ENCODE assay signal across 23 cellular contexts in genomic region chr2:237353207-237353606, GRCh38.
DNase-seq lines count a peak whose midpoint lies in the region; ATAC-seq, FAIRE-seq and TF ChIP-seq lines count a peak whose summit lies in the region.
"Had no signal": no experiment of that assay in that cellular context is flagged by ENCODE, and none has a peak within 500 bp of the region (broad histone marks: within the 10 kb centered on the region; RNA-seq: fewer than 3 reads in every experiment).

No MANE protein-coding gene starts in this region.

- H2AFZ ChIP-seq in GM23248 (no peak overlapping the region), keratinocyte (ENCODE audit: control insufficient read depth, low read length) (no peak overlapping the region)

- intact Hi-C loops in sigmoid colon (cut with DNase I), result no loop called here

- H3K4me1 Mint-ChIP-seq in T-cell, result no peaks in the 10 kb centered on the region
- H3K4me1 Mint-ChIP-seq: stimulated activated effector memory CD8-positive, alpha-beta T cell treated with anti-CD3 and anti-CD28 coated beads, Interleukin-12 subunit alpha, Interleukin-12 subunit beta, amount 100 ng/mL, for 72 hours had no signal

- DNase-seq in GM23248 (no peak), NCI-H510A (lab: John Stamatoyannopoulos, UW) (peak; percentile 47), keratinocyte (ENCODE audit: low read depth, low spot score) (no peak), sigmoid colon (no peak), T-cell (no peak), amygdala (lab: John Stamatoyannopoulos, UW) (no peak), retina (no peak), NCI-H524 treated with DMSO at 0.1 percent for 48 hours (lab: John Stamatoyannopoulos, UW) (no peak)
- DNase-seq: activated CD4-positive, CD25-positive, alpha-beta regulatory T cell treated with anti-CD3 and anti-CD28 coated beads, Interleukin-2, amount 50 U/mL, for 72 hours; activated naive CD4-positive, alpha-beta T cell treated with anti-CD3 and anti-CD28 coated beads for 36 hours; activated T-cell treated with anti-CD3 and anti-CD28 coated beads, Interleukin-2, amount 50 U/mL, for 48 hours; aorta; mammary epithelial cell; NCI-H1105 treated with DMSO at 0.1 percent for 48 hours; NCI-H2081; NCI-H524; T-helper 1 cell had no signal

- no peak for ATAC-seq in T-cell (replicated peaks in 1 of 4)
- ATAC-seq: stimulated activated effector memory CD8-positive, alpha-beta T cell treated with anti-CD3 and anti-CD28 coated beads, Interleukin-12 subunit alpha, Interleukin-12 subunit beta, amount 100 ng/mL, for 72 hours had no signal

- H4K20me1 ChIP-seq in GM23248 (ENCODE audit: insufficient read depth) (no peaks in the 10 kb centered on the region), keratinocyte (ENCODE audit: control insufficient read depth, extremely low read depth, insufficient read depth, low read length) (no peaks in the 10 kb centered on the region)

- peak; percentile 67 for FAIRE-seq in keratinocyte (lab: Jason Lieb, UNC)
- FAIRE-seq: D721Med, endometrium, RCC 7860 had no signal

- POLR2A ChIA-PET in T-cell (lab: Charles Lee), result no interaction called here

- H3K4me2 ChIP-seq in GM23248 (ENCODE audit: unreplicated experiment) (no peak overlapping the region), keratinocyte (ENCODE audit: control insufficient read depth, extremely low read depth, insufficient read depth, low read depth, low read length) (peak overlapping the region; percentile 2)

- dilution Hi-C loops in keratinocyte (cut with MboI; ENCODE audit: extremely low pct_ligation_motif_present, low sequenced_read_pairs), result no loop called here

- WGBS in GM23248 (ENCODE audit: low coverage in 1 of 2, low lambda C conversion rate in 2 of 2, missing lambda C conversion rate in 2 of 2), 2 experiments, result 70 to 71% methylated on average over 5 of the region's 5 CpGs
- 41 to 55% methylated on average over 5 of the region's 5 CpGs for WGBS in sigmoid colon, 2 donors

- no peak overlapping the region for H3K27ac Mint-ChIP-seq in T-cell
- H3K27ac Mint-ChIP-seq: activated naive CD4-positive, alpha-beta T cell treated with anti-CD3 and anti-CD28 coated beads for 36 hours; dendritic cell treated with granulocyte-macrophage colony-stimulating factor and Interleukin-4, amounts not matched to agents 40 ng/mL and 50 ng/mL, for 4 days; stimulated activated effector memory CD8-positive, alpha-beta T cell treated with anti-CD3 and anti-CD28 coated beads, Interleukin-12 subunit alpha, Interleukin-12 subunit beta, amount 100 ng/mL, for 72 hours had no signal

- H3K9me3 ChIP-seq in GM23248 (ENCODE audit: low read depth), result no peaks in the 10 kb centered on the region
- no peaks in the 10 kb centered on the region for H3K9me3 ChIP-seq in keratinocyte (ENCODE audit: control insufficient read depth, low read depth, low read length)
- no peaks in the 10 kb centered on the region for H3K9me3 ChIP-seq in sigmoid colon
- H3K9me3 ChIP-seq: neutrophil had no signal

- TF ChIP-seq POLR2A in sigmoid colon (IDR thresholded peaks at IDR 0.05), result no peak

- no peaks in the 10 kb centered on the region for H3K27me3 Mint-ChIP-seq in T-cell

- H3K27ac ChIP-seq in GM23248 (peak overlapping the region; percentile 31), keratinocyte (ENCODE audit: control insufficient read depth, insufficient read depth, low read length) (no peak overlapping the region), sigmoid colon (peak overlapping the region; percentile 55 to 91 (median 74))
- H3K27ac ChIP-seq: neutrophil had no signal

- H3K4me1 ChIP-seq in GM23248 (ENCODE audit: insufficient read depth) (peaks cover 13% of the 10 kb centered on the region), keratinocyte (ENCODE audit: control insufficient read depth, extremely low read depth, insufficient read depth, low read length) (peaks cover 22% of the 10 kb centered on the region), sigmoid colon (peaks cover 0 to 53% (median 50%) of the 10 kb centered on the region in 4 donors)

- H3F3A ChIP-seq in GM23248 (ENCODE audit: insufficient read depth), result peaks cover 99% of the 10 kb centered on the region

- no peak overlapping the region for H3K4me3 Mint-ChIP-seq in T-cell
- H3K4me3 Mint-ChIP-seq: activated naive CD4-positive, alpha-beta T cell treated with anti-CD3 and anti-CD28 coated beads for 36 hours; dendritic cell treated with granulocyte-macrophage colony-stimulating factor and Interleukin-4, amounts not matched to agents 40 ng/mL and 50 ng/mL, for 4 days; stimulated activated effector memory CD8-positive, alpha-beta T cell treated with anti-CD3 and anti-CD28 coated beads, Interleukin-12 subunit alpha, Interleukin-12 subunit beta, amount 100 ng/mL, for 72 hours had no signal

- H3K4me3 ChIP-seq in GM23248, result no peak overlapping the region
- no peak overlapping the region for H3K4me3 ChIP-seq in keratinocyte (ENCODE audit: control insufficient read depth in 2 of 3, extremely low read depth in 1 of 3, insufficient read depth in 2 of 3, low read depth in 1 of 3, low read length in 3 of 3)
- H3K4me3 ChIP-seq in sigmoid colon, result no peak overlapping the region

- TF ChIP-seq CTCF in keratinocyte (optimal IDR thresholded peaks at IDR 0.05 in 1 of 3, IDR thresholded peaks at IDR 0.05 in 1 of 3, conservative IDR thresholded peaks at IDR 0.05 in 1 of 3; ENCODE audit: extremely low read depth in 1 of 3, insufficient read depth in 2 of 3, low read length in 3 of 3) (no peak), sigmoid colon (IDR thresholded peaks at IDR 0.05) (no peak)

- no peaks in the 10 kb centered on the region for H3K9me3 Mint-ChIP-seq in T-cell
- H3K9me3 Mint-ChIP-seq: activated naive CD4-positive, alpha-beta T cell treated with anti-CD3 and anti-CD28 coated beads for 36 hours; dendritic cell treated with granulocyte-macrophage colony-stimulating factor and Interleukin-4, amounts not matched to agents 40 ng/mL and 50 ng/mL, for 4 days; stimulated activated effector memory CD8-positive, alpha-beta T cell treated with anti-CD3 and anti-CD28 coated beads, Interleukin-12 subunit alpha, Interleukin-12 subunit beta, amount 100 ng/mL, for 72 hours had no signal

- H3K9me1 ChIP-seq in keratinocyte (ENCODE audit: control insufficient read depth, extremely low read depth, insufficient read depth, low read length), result no peaks in the 10 kb centered on the region

- H3K9ac ChIP-seq in GM23248 (no peak overlapping the region; the same call in 1 of the 2 replicates), keratinocyte (ENCODE audit: control insufficient read depth, extremely low read depth, insufficient read depth, low read length) (no peak overlapping the region)

- H3K36me3 Mint-ChIP-seq in T-cell, result no peaks in the 10 kb centered on the region

- peaks cover 99% of the 10 kb centered on the region for H3K36me3 ChIP-seq in GM23248 (ENCODE audit: low read depth)
- no peaks in the 10 kb centered on the region for H3K36me3 ChIP-seq in keratinocyte (ENCODE audit: control insufficient read depth in 2 of 2, extremely low read depth in 1 of 2, insufficient read depth in 2 of 2, low read length in 2 of 2)
- H3K36me3 ChIP-seq in sigmoid colon, result peaks cover 22 to 100% (median 58%) of the 10 kb centered on the region in 4 donors
- H3K36me3 ChIP-seq: neutrophil had no signal

- H3K9me2 ChIP-seq in GM23248 (ENCODE audit: insufficient read depth), result no peaks in the 10 kb centered on the region

- H3K79me2 ChIP-seq in GM23248 (ENCODE audit: insufficient read depth) (peaks cover 92% of the 10 kb centered on the region), keratinocyte (ENCODE audit: control insufficient read depth, insufficient read depth, low read length) (no peaks in the 10 kb centered on the region)

- in situ Hi-C loops in GM23248 (cut with MboI), result no loop called here

- TF ChIP-seq EP300 in sigmoid colon (IDR thresholded peaks at IDR 0.05), result no peak

- CTCF ChIA-PET in T-cell (lab: Charles Lee), result interaction anchor here in 1 of 2 donors (0.5 kb wide), 1 partner anchor 68 kb away, joined by 6 read pairs; no protein-coding TSS in a partner anchor

- H3K27me3 ChIP-seq in GM23248 (replicated peaks; ENCODE audit: insufficient read depth), result no peaks in the 10 kb centered on the region
- H3K27me3 ChIP-seq in keratinocyte (ENCODE audit: control insufficient read depth, extremely low read depth, insufficient read depth, low read length), result peaks cover 48% of the 10 kb centered on the region
- H3K27me3 ChIP-seq in sigmoid colon, result no peaks in the 10 kb centered on the region
